Comparison of ENCODE assay signal across 23 cellular contexts in the genomic region with DNA sequence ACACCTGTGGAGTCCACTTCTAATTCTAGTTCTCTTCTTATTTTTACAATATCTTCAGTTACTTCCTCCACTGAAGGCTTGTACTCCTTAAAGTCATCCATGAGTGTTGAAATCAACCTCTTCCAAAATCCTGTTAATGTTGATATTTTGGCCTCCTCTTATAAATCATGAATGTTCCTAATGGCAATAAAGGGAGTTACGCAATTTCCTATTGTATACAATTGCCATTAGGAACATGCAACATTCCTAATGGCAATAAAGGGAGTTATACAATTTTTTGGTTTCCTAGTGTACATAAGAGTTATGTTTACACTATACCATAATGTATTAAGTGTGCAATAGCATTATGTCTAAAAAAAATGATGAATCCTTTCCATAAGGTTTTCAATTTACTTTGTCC. TPM values are rescaled to one million over a fixed set of nuclear protein-coding genes. Genes with fewer than 3 reads are reported as not detected.
A peak's percentile ranks its signal among the peaks of the same experiment; 100 is the strongest.
DNase-seq lines count a peak whose midpoint lies in the region; ATAC-seq lines count a peak whose summit lies in the region.
"Had no signal": no experiment of that assay in that cellular context is flagged by ENCODE, and none has a peak within 500 bp of the region (broad histone marks: within the 10 kb centered on the region; RNA-seq: fewer than 3 reads in every experiment).

No MANE protein-coding gene starts in this region.

- H3K4me1 Mint-ChIP-seq in CD8-positive, alpha-beta memory T cell: peaks cover 25 to 37% (median 34%) of the 10 kb centered on the region in 3 donors
- H3K4me1 Mint-ChIP-seq in effector memory CD8-positive, alpha-beta T cell (ENCODE audit: low read depth in 2 of 2): peaks cover 14 to 29% of the 10 kb centered on the region in 2 donors

- no peaks in the 10 kb centered on the region for H3K27me3 ChIP-seq in CD8-positive, alpha-beta memory T cell (ENCODE audit: insufficient read depth, low read length, poor library complexity, severe bottlenecking)

- peak overlapping the region in 7 of 8 donors; percentile 39 to 100 (median 98) for H3K27ac Mint-ChIP-seq in CD8-positive, alpha-beta memory T cell
- peak overlapping the region; percentile 98 to 99 for H3K27ac Mint-ChIP-seq in effector memory CD8-positive, alpha-beta T cell
- H3K27ac Mint-ChIP-seq: IgD-negative memory B cell had no signal

- POLR2A ChIA-PET in CD8-positive, alpha-beta memory T cell (lab: Charles Lee): interaction anchor here (1.1 to 1.8 kb wide), 2 partner anchors 70 to 71 kb away, joined by 7 to 15 read pairs; no protein-coding TSS in a partner anchor

- peaks cover 0 to 5% (median 0%) of the 10 kb centered on the region in 3 donors for H3K36me3 Mint-ChIP-seq in CD8-positive, alpha-beta memory T cell
- no peaks in the 10 kb centered on the region for H3K36me3 Mint-ChIP-seq in effector memory CD8-positive, alpha-beta T cell (ENCODE audit: insufficient read depth)
- H3K36me3 Mint-ChIP-seq: IgD-negative memory B cell had no signal

- H3K9ac ChIP-seq in SK-N-MC (ENCODE audit: insufficient read length): no peak overlapping the region

- no peak overlapping the region for H3K4me3 Mint-ChIP-seq in CD8-positive, alpha-beta memory T cell
- peak overlapping the region in 1 of 2 donors; percentile 80 for H3K4me3 Mint-ChIP-seq in effector memory CD8-positive, alpha-beta T cell
- H3K4me3 Mint-ChIP-seq: IgD-negative memory B cell had no signal

- peaks cover 0 to 4% (median 2%) of the 10 kb centered on the region in 5 donors for H3K9me3 Mint-ChIP-seq in CD8-positive, alpha-beta memory T cell
- no peaks in the 10 kb centered on the region for H3K9me3 Mint-ChIP-seq in effector memory CD8-positive, alpha-beta T cell
- H3K9me3 Mint-ChIP-seq: IgD-negative memory B cell had no signal

- ATAC-seq in effector memory CD8-positive, alpha-beta T cell (replicated peaks): no peak
- no peak for ATAC-seq in GM21619 (IDR thresholded peaks at IDR 0.05; ENCODE audit: unreplicated experiment)
- ATAC-seq in left cardiac atrium: no peak
- ATAC-seq: PC-3 had no signal

- no peaks in the 10 kb centered on the region for H3K9me3 ChIP-seq in CD8-positive, alpha-beta memory T cell (ENCODE audit: low read length)
- H3K9me3 ChIP-seq in SK-N-MC (ENCODE audit: low read depth, low read length): no peaks in the 10 kb centered on the region

- H3K27me3 Mint-ChIP-seq in CD8-positive, alpha-beta memory T cell: no peaks in the 10 kb centered on the region
- no peaks in the 10 kb centered on the region for H3K27me3 Mint-ChIP-seq in effector memory CD8-positive, alpha-beta T cell
- H3K27me3 Mint-ChIP-seq: IgD-negative memory B cell had no signal

- no peak overlapping the region for H3K4me3 ChIP-seq in CD8-positive, alpha-beta memory T cell (ENCODE audit: low read length)
- H3K4me3 ChIP-seq in SK-N-MC: no peak overlapping the region

- DNase-seq in CD8-positive, alpha-beta memory T cell: no peak
- DNase-seq in SK-N-MC (ENCODE audit: low read depth, low spot score) (peak; percentile 5), GM03348 (ENCODE audit: low spot score) (no peak), left cardiac atrium (no peak)
- no peak for DNase-seq in effector memory CD8-positive, alpha-beta T cell
- no peak for DNase-seq in stimulated activated CD4-positive, alpha-beta T cell treated with anti-CD3 and anti-CD28 coated beads, Interleukin-2, amount 100 ng/mL, for 24 hours
- DNase-seq: C1 segment of cervical spinal cord; Calu3; DMS79 treated with DMSO at 0.1 percent for 48 hours; GF-D8; GOT3; HCEC 1CT; NCI-H1092 treated with DMSO at 0.1 percent for 48 hours; NCI-H1436; NCI-H187 treated with DMSO at 0.1 percent for 48 hours; NCI-H446; NCI-H524 treated with DMSO at 0.1 percent for 48 hours; NCI-H82; NK-92 treated with Interleukin-12 subunit alpha and Interleukin-12 subunit beta, amount 100 ng/mL, for 24 hours; PC-3 had no signal

- no peaks in the 10 kb centered on the region for H3K4me1 ChIP-seq in CD8-positive, alpha-beta memory T cell (ENCODE audit: insufficient read depth, low read length)

- CTCF ChIA-PET in CD8-positive, alpha-beta memory T cell (lab: Charles Lee): interaction anchor here (0.9 to 2.0 kb wide), 7 partner anchors 9 to 539 kb away, joined by 3 to 26 read pairs (median 4); a partner anchor contains a TSS

- intact Hi-C loops in left cardiac atrium (cut with DNase I): no loop called here

- H3K27ac ChIP-seq in CD8-positive, alpha-beta memory T cell (ENCODE audit: low read depth, low read length): peak overlapping the region; percentile 62
- H3K27ac ChIP-seq in SK-N-MC: no peak overlapping the region

- no peaks in the 10 kb centered on the region for H3K36me3 ChIP-seq in CD8-positive, alpha-beta memory T cell (ENCODE audit: insufficient read depth, low read length)
- no peaks in the 10 kb centered on the region for H3K36me3 ChIP-seq in SK-N-MC (ENCODE audit: insufficient read depth, low read length)

RNA-seq across cellular contexts. Expression of a gene that starts 9.2 kb away (rescaled TPM):
- 100 to 1,000 TPM; 185 TPM for total RNA-seq in CD8-positive, alpha-beta memory T cell
- polyA plus RNA-seq in CD8-positive, alpha-beta memory T cell: 92.8 TPM
- total RNA-seq in left cardiac atrium: under 1 TPM in 1 of 2 donors, not detected in 1; 0.13 TPM
- total RNA-seq: A673, Calu3, PC-3 had no signal

RNA-seq across cellular contexts. Expression of a gene that starts 47.3 kb away (rescaled TPM):
- total RNA-seq in CD8-positive, alpha-beta memory T cell: 1 to 10 TPM; 1.8 to 2.3 TPM
- 0.67 TPM for polyA plus RNA-seq in CD8-positive, alpha-beta memory T cell
- not detected for total RNA-seq in left cardiac atrium
- total RNA-seq: A673, Calu3, PC-3 had no signal
- polyA plus RNA-seq: IgD-negative memory B cell had no signal

Comparison
In these comparisons a context has a peak if more than half of its experiments do, and no peak if none do; other contexts are left out.
1. RNA of a gene that starts 9.2 kb away (total RNA-seq): 185 TPM in CD8-positive, alpha-beta memory T cell; 0.13 TPM in left cardiac atrium; every median in the first group is over 100 times any median in the second.